ENCODE assay signal across 7 cellular contexts in the genomic region with DNA sequence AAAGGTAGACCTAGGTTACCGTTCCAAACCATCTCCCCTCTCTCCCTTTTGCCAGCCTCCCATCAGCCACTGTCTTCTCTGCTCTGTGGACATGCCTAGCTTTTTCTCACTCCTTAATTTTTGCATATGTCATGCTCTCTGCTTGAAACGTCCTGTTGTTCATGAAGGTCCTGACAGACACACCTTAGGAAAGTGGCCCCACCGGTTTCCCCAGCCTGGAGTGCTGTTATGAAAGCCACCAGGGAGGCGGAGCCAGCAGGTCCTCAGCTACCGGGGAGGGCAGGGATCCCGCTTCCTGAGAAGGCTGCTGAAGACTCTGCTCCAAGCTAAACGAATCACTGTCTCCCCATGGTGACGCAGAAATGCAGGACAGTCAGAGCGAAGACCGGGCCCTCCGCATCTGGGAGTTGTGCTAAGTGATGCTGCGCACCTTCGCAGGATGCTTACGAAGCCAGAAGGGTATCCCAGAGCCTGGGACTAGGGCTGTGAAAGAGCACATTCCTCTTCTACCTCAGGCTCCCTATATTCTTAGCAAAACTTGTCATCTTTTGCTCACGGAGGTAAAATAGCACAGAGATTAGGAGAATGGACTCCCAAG. TPM values are rescaled to one million over a fixed set of nuclear protein-coding genes. Genes with fewer than 3 reads are reported as not detected.
A peak's percentile ranks its signal among the peaks of the same experiment; 100 is the strongest.
DNase-seq lines count a peak whose midpoint lies in the region; ATAC-seq, FAIRE-seq and TF ChIP-seq lines count a peak whose summit lies in the region.
"Had no signal": no experiment of that assay in that cellular context is flagged by ENCODE, and none has a peak within 500 bp of the region (broad histone marks: within the 10 kb centered on the region; RNA-seq: fewer than 3 reads in every experiment).

No MANE protein-coding gene starts in this region.

- POLR2A ChIA-PET in activated B cell treated with CpG ODN at 0.5 μM for 24 hours (lab: Charles Lee), result interaction anchor here (0.6 to 4.7 kb wide), 20 partner anchors 10 to 641 kb away, joined by 3 to 56 read pairs (median 4); partner anchors contain the start of genes RNASEK, SLC16A13, TMEM102 and TP53

- DNase-seq in GM19239 (ENCODE audit: insufficient read length, low spot score), result no peak
- peak; percentile 30 for DNase-seq in activated B cell treated with CpG ODN at 0.5 μM for 24 hours
- DNase-seq in iPS-NIHi11 (ENCODE audit: low spot score), result peak; percentile 66
- DNase-seq in thyroid gland, result peak; percentile 98

- H3K27ac Mint-ChIP-seq in activated B cell treated with CpG ODN at 0.5 μM for 24 hours, result peak overlapping the region; percentile 86

- peak overlapping the region; percentile 81 for H3K4me3 Mint-ChIP-seq in activated B cell treated with CpG ODN at 0.5 μM for 24 hours

- H3K27me3 ChIP-seq in thyroid gland, result no peaks in the 10 kb centered on the region

- peak overlapping the region in 1 of 3 donors; percentile 20 for H3K4me3 ChIP-seq in thyroid gland (replicated peaks in 1 of 3)

- H3K36me3 Mint-ChIP-seq in activated B cell treated with CpG ODN at 0.5 μM for 24 hours (ENCODE audit: low read depth), result no peaks in the 10 kb centered on the region

- ATAC-seq in activated B cell treated with CpG ODN at 0.5 μM for 24 hours (ENCODE audit: low read depth) (peak; percentile 9), GM19351 (IDR thresholded peaks at IDR 0.05; ENCODE audit: unreplicated experiment) (no peak), HG02852 (IDR thresholded peaks at IDR 0.05; ENCODE audit: unreplicated experiment) (no peak)

- WGBS in thyroid gland, 2 donors, result 12% methylated on average over 14 to 15 of the region's 15 CpGs

- CTCF ChIA-PET in activated B cell treated with CpG ODN at 0.5 μM for 24 hours (lab: Charles Lee), result interaction anchor here (0.7 to 3.4 kb wide), 34 partner anchors 11 to 543 kb away, joined by 3 to 63 read pairs (median 4); partner anchors contain the start of genes ACADVL, ACAP1, BCL6B and DLG4

- no peaks in the 10 kb centered on the region for H3K9me3 Mint-ChIP-seq in activated B cell treated with CpG ODN at 0.5 μM for 24 hours

- TF ChIP-seq CTCF in activated B cell treated with CpG ODN at 0.5 μM for 24 hours (IDR thresholded peaks at IDR 0.05) (no peak), thyroid gland (IDR thresholded peaks at IDR 0.05) (peak in 1 of 6 experiments; percentile 15)

- no peaks in the 10 kb centered on the region for H3K36me3 ChIP-seq in thyroid gland

- H3K9me3 ChIP-seq in thyroid gland, result no peaks in the 10 kb centered on the region

- H3K27me3 Mint-ChIP-seq in activated B cell treated with CpG ODN at 0.5 μM for 24 hours, result no peaks in the 10 kb centered on the region

- peak overlapping the region; percentile 76 to 96 (median 90) for H3K27ac ChIP-seq in thyroid gland

- H3K4me1 ChIP-seq in thyroid gland, result peaks cover 22 to 40% of the 10 kb centered on the region in 2 donors

- peak in 1 of 2 donors; percentile 78 for TF ChIP-seq POLR2A in thyroid gland (IDR thresholded peaks at IDR 0.05)

- intact Hi-C loops in activated B cell treated with CpG ODN at 0.5 μM for 24 hours (cut with micrococcal nuclease) (loop anchor here (1.0 to 10.0 kb wide), 10 partner anchors 24 to 643 kb away; partner anchors contain the start of genes FGF11, MPDU1, SLC2A4 and TMEM102), thyroid gland (cut with DNase I) (no loop called here)

- peaks cover 44% of the 10 kb centered on the region for H3K4me1 Mint-ChIP-seq in activated B cell treated with CpG ODN at 0.5 μM for 24 hours

- peak; percentile 64 for FAIRE-seq in GM19239 (lab: Jason Lieb, UNC)

RNA-seq across cellular contexts. Expression of gene SLC16A11, which starts 2.3 kb away (rescaled TPM):
- 3.6 and 4.2 TPM in 2 replicates for total RNA-seq in activated B cell treated with CpG ODN at 0.5 μM for 24 hours
- 10 to 100 TPM in 3 of 4 donors, 1 to 10 TPM in 1; 5.4 to 43.9 (median 18.8) TPM for total RNA-seq in thyroid gland
- total RNA-seq: M059J had no signal

RNA-seq across cellular contexts. Expression of gene SLC16A13, which starts 10.4 kb away (rescaled TPM):
- total RNA-seq in activated B cell treated with CpG ODN at 0.5 μM for 24 hours (10.4 and 11.8 TPM in 2 replicates), thyroid gland (1 to 10 TPM; 1.2 to 6.7 (median 4.1) TPM)

RNA-seq across cellular contexts. Expression of gene BCL6B, which starts 23.4 kb away (rescaled TPM):
- total RNA-seq in activated B cell treated with CpG ODN at 0.5 μM for 24 hours (0.31 and 0.88 TPM in 2 replicates), thyroid gland (10 to 100 TPM in 2 of 4 donors, 1 to 10 TPM in 2; 3.1 to 18.9 (median 7.6) TPM)
- total RNA-seq: M059J had no signal

RNA-seq across cellular contexts. Expression of gene RNASEK, which starts 33.8 kb away (rescaled TPM):
- total RNA-seq in activated B cell treated with CpG ODN at 0.5 μM for 24 hours (130 and 140 TPM in 2 replicates), thyroid gland (100 to 1,000 TPM; 134 to 297 (median 200) TPM)

RNA-seq across cellular contexts. Expression of gene CLEC10A, which starts 33.8 kb away (rescaled TPM):
- total RNA-seq in activated B cell treated with CpG ODN at 0.5 μM for 24 hours (not detected in 2 replicates), thyroid gland (1 to 10 TPM in 3 of 4 donors, under 1 TPM in 1; 0.59 to 3.9 (median 2.1) TPM)
- total RNA-seq: M059J had no signal
